ENCODE assay signal across 19 cellular contexts in the genomic region with DNA sequence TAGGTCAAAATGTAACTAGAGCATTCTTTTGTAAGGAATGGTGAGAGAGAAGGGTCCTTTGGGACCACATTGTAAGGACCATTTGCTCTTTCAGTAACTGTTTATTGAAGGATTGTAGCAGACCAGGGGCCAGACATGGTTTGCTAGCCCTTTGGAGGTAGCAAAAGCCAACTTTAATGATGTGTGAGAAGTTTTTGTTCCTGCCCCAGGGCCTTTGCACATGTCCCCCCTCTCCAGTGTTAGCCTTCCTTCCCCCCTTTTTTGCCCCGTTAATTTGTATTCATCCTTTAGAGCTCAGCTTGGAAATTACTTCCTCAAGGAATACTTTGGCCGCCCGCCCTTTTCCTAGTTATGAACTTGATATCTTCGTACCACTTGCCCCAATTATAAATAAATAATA. TPM values are rescaled to one million over a fixed set of nuclear protein-coding genes. Genes with fewer than 3 reads are reported as not detected.
DNase-seq lines count a peak whose midpoint lies in the region; FAIRE-seq and TF ChIP-seq lines count a peak whose summit lies in the region.
"Had no signal": no experiment of that assay in that cellular context is flagged by ENCODE, and none has a peak within 500 bp of the region (broad histone marks: within the 10 kb centered on the region; RNA-seq: fewer than 3 reads in every experiment).

No MANE protein-coding gene starts in this region.

- DNase-seq in HL-60 (ENCODE audit: low read depth in 1 of 2, low spot score in 1 of 2): no peak
- DNase-seq in dedifferentiated amniotic fluid mesenchymal stem cell (ENCODE audit: extremely low spot score): peak; percentile 4
- DNase-seq in transverse colon: no peak
- no peak for DNase-seq in lower leg skin (ENCODE audit: low spot score in 2 of 2)
- no peak for DNase-seq in HTR-8/SVneo (ENCODE audit: insufficient read length, low spot score)
- no peak for DNase-seq in AML-193 (lab: John Stamatoyannopoulos, UW)
- DNase-seq: CD4-positive, CD25-positive, alpha-beta regulatory T cell; COR-L47; DMS 273 treated with DMSO at 0.1 percent for 48 hours; MG63; NCI-H1048; NCI-H1436; PC-9; SIG-M5 had no signal

- no peak for TF ChIP-seq EP300 in transverse colon (IDR thresholded peaks at IDR 0.05; ENCODE audit: low read depth)

- H3K4me1 ChIP-seq in mucosa of rectum (ENCODE audit: control insufficient read depth in 2 of 2, insufficient read depth in 2 of 2, low read length in 2 of 2) (peaks cover 53 to 63% of the 10 kb centered on the region in 2 donors), transverse colon (peaks cover 26 to 100% (median 68%) of the 10 kb centered on the region in 4 donors)

- no peak for FAIRE-seq in HTR-8/SVneo (lab: Jason Lieb, UNC)
- FAIRE-seq: G401.6 had no signal

- no peak for TF ChIP-seq POLR2A in transverse colon (IDR thresholded peaks at IDR 0.05)
- TF ChIP-seq POLR2A in lower leg skin (IDR thresholded peaks at IDR 0.05): no peak

- H3K27ac ChIP-seq in HL-60 (replicated peaks): peak overlapping the region; percentile 68
- H3K27ac ChIP-seq in mucosa of rectum (ENCODE audit: low read depth in 2 of 2, low read length in 2 of 2): peak overlapping the region; percentile 58 to 84
- peak overlapping the region; percentile 86 to 90 (median 88) for H3K27ac ChIP-seq in transverse colon
- H3K27ac ChIP-seq: GM23248, PC-9, RWPE1 had no signal

- TF ChIP-seq CTCF in HL-60 (IDR thresholded peaks at IDR 0.05; ENCODE audit: insufficient read depth, low read length) (no peak), transverse colon (IDR thresholded peaks at IDR 0.05) (no peak), lower leg skin (IDR thresholded peaks at IDR 0.05) (no peak)

- WGBS in transverse colon (ENCODE audit: low coverage in 1 of 2), 2 donors: 67 to 86% methylated on average over 4 of the region's 4 CpGs
- 86 to 90% methylated on average over 4 of the region's 4 CpGs for WGBS in lower leg skin, 2 donors

- no peaks in the 10 kb centered on the region for H3K9me3 ChIP-seq in mucosa of rectum (ENCODE audit: control insufficient read depth in 2 of 2, low read length in 2 of 2)
- no peaks in the 10 kb centered on the region for H3K9me3 ChIP-seq in transverse colon
- H3K9me3 ChIP-seq: HAP-1, MG63 had no signal

- no peak overlapping the region for H3K4me3 ChIP-seq in HL-60 (replicated peaks; ENCODE audit: insufficient read depth, low read length)
- no peak overlapping the region for H3K4me3 ChIP-seq in mucosa of rectum (ENCODE audit: low read length in 2 of 2)
- no peak overlapping the region for H3K4me3 ChIP-seq in transverse colon
- no peak overlapping the region for H3K4me3 ChIP-seq in lower leg skin (ENCODE audit: low read depth, poor library complexity, severe bottlenecking)
- H3K4me3 ChIP-seq: GM23248, HAP-1, MG63, PC-9 had no signal

- H3K36me3 ChIP-seq in mucosa of rectum (ENCODE audit: control insufficient read depth in 2 of 2, insufficient read depth in 2 of 2, low read length in 2 of 2): peaks cover 0 to 3% of the 10 kb centered on the region in 2 donors
- H3K36me3 ChIP-seq in transverse colon: no peaks in the 10 kb centered on the region
- H3K36me3 ChIP-seq: HAP-1, MG63 had no signal

- H3K27me3 ChIP-seq in HL-60 (ENCODE audit: insufficient read depth, poor library complexity, severe bottlenecking): no peaks in the 10 kb centered on the region
- H3K27me3 ChIP-seq in mucosa of rectum (ENCODE audit: control insufficient read depth in 2 of 2, insufficient read depth in 2 of 2, low read length in 2 of 2): no peaks in the 10 kb centered on the region
- no peaks in the 10 kb centered on the region for H3K27me3 ChIP-seq in transverse colon
- H3K27me3 ChIP-seq: MG63 had no signal

- intact Hi-C loops in transverse colon (cut with DNase I; ENCODE audit: low total_unique reads) (no loop called here), lower leg skin (cut with DNase I; ENCODE audit: low total_unique reads) (no loop called here)

- no peak overlapping the region for H3K9ac ChIP-seq in mucosa of rectum (ENCODE audit: low read depth in 1 of 2, low read length in 2 of 2)
- H3K9ac ChIP-seq: GM23248 had no signal

- in situ Hi-C loops in transverse colon (cut with MboI; ENCODE audit: low pct_ligation_motif_present in 1 of 4, low pct_unique_long_range_greater_than_20kb in 1 of 4, low sequenced_read_pairs in 3 of 4): no loop called here

RNA-seq across cellular contexts. Expression of gene LIMK2, which starts 9.0 kb away (rescaled TPM):
- total RNA-seq in transverse colon: 100 to 1,000 TPM; 124 to 283 (median 210) TPM
- 100 to 1,000 TPM; 135 to 218 (median 168) TPM for total RNA-seq in lower leg skin
